8 cellular contexts compared by ENCODE assay signal in genomic region chr7:105017263-105018051, GRCh38. TPM values are rescaled to one million over a fixed set of nuclear protein-coding genes. Genes with fewer than 3 reads are reported as not detected.
A peak's percentile ranks its signal among the peaks of the same experiment; 100 is the strongest.
DNase-seq lines count a peak whose midpoint lies in the region; ATAC-seq, FAIRE-seq and TF ChIP-seq lines count a peak whose summit lies in the region.

No MANE protein-coding gene starts in this region.

- no peak for TF ChIP-seq EP300 in sigmoid colon (IDR thresholded peaks at IDR 0.05)

- 1 to 8% methylated on average over 4 of the region's 4 CpGs for WGBS in sigmoid colon, 2 donors

- ATAC-seq in GM18502 (IDR thresholded peaks at IDR 0.05; ENCODE audit: poor library complexity, unreplicated experiment) (no peak), HG03460 (IDR thresholded peaks at IDR 0.05; ENCODE audit: unreplicated experiment) (no peak)

- H3K4me1 ChIP-seq in Peyer's patch = peaks cover 0 to 56% (median 7%) of the 10 kb centered on the region in 4 donors
- peaks cover 0 to 66% (median 61%) of the 10 kb centered on the region in 4 donors for H3K4me1 ChIP-seq in sigmoid colon

- no peaks in the 10 kb centered on the region for H3K36me3 ChIP-seq in Peyer's patch
- H3K36me3 ChIP-seq in sigmoid colon = no peaks in the 10 kb centered on the region

- H3K27me3 ChIP-seq in Peyer's patch = no peaks in the 10 kb centered on the region
- no peaks in the 10 kb centered on the region for H3K27me3 ChIP-seq in sigmoid colon

- H3K27ac ChIP-seq in Peyer's patch (peak overlapping the region; percentile 5 to 98 (median 52)), epithelial cell of prostate (peak overlapping the region; percentile 99), sigmoid colon (peak overlapping the region; percentile 98 to 99 (median 98))

- peak overlapping the region in 2 of 4 donors; percentile 69 to 97 for H3K4me3 ChIP-seq in Peyer's patch
- peak overlapping the region in 3 of 4 donors; percentile 76 to 91 (median 81) for H3K4me3 ChIP-seq in sigmoid colon

- TF ChIP-seq CTCF in Peyer's patch (IDR thresholded peaks at IDR 0.05) (no peak), sigmoid colon (IDR thresholded peaks at IDR 0.05) (no peak)

- no peak for DNase-seq in GM12891 (ENCODE audit: insufficient read length, low spot score)
- no peak for DNase-seq in Peyer's patch
- no peak for DNase-seq in epithelial cell of prostate (ENCODE audit: low read depth, low spot score)
- no peak for DNase-seq in sigmoid colon
- no peak for DNase-seq in hepatic stellate cell (ENCODE audit: low spot score)
- DNase-seq in NCI-H1694 (lab: John Stamatoyannopoulos, UW) = no peak

- H3K9me3 ChIP-seq in Peyer's patch (no peaks in the 10 kb centered on the region), sigmoid colon (no peaks in the 10 kb centered on the region)

- TF ChIP-seq POLR2A in GM12891 (IDR thresholded peaks at IDR 0.05; ENCODE audit: low read depth, low read length) = no peak
- no peak for TF ChIP-seq POLR2A in Peyer's patch (IDR thresholded peaks at IDR 0.05)
- TF ChIP-seq POLR2A in sigmoid colon (IDR thresholded peaks at IDR 0.05) = no peak

- no peak for FAIRE-seq in GM12891 (lab: Jason Lieb, UNC)

- intact Hi-C loops in sigmoid colon (cut with DNase I) = loop anchor here (5.0 kb wide), 1 partner anchor 35 kb away; no protein-coding TSS in a partner anchor

TF ChIP-seq in GM12891, 5 proteins besides CTCF, POLR2A, EP300 and RAD21:
- TF ChIP-seq POLR2AphosphoS5 (IDR thresholded peaks at IDR 0.05; ENCODE audit: low read depth, low read length) (no peak), SPI1 (IDR thresholded peaks at IDR 0.05; ENCODE audit: low read depth, low read length) (peak; percentile 43; the same call in 1 of the 2 replicates), TAF1 (IDR thresholded peaks at IDR 0.05; ENCODE audit: low read depth, low read length) (no peak), POU2F2 (IDR thresholded peaks at IDR 0.05; ENCODE audit: low read depth, low read length) (no peak)

RNA-seq across cellular contexts. Expression of gene KMT2E, which starts 3.5 kb away (rescaled TPM):
- polyA plus RNA-seq in GM12891 (2012; ENCODE audit: low read depth, missing spikeins) = 24.9 TPM
- total RNA-seq in Peyer's patch (100 to 1,000 TPM in 3 of 4 donors, 10 to 100 TPM in 1; 88.6 to 170 (median 130) TPM), sigmoid colon (100 to 1,000 TPM in 3 of 4 donors, 10 to 100 TPM in 1; 84.7 to 109 (median 104) TPM)
- polyA plus RNA-seq in sigmoid colon = 10 to 100 TPM; 20.6 to 38.7 (median 26.4) TPM
